In the genomic region with DNA sequence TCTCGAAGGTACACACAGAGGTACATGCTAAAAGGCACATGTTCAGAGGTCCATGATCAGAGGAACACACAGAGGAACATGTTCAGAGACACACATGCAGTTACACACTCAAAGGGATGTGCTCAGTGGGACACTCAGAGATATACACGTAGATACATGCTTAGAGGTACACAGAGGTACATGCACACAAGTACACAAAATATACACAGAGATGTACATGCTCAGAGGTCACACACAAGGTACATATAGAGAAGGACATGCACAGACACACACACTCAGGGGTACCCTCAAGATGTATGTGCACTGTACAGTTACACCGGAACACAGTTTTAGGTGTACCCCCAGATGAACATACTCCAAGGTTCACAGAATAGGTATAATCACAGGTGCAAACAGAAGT, we compare ENCODE assay signal across 21 cellular contexts. TPM values are rescaled to one million over a fixed set of nuclear protein-coding genes. Genes with fewer than 3 reads are reported as not detected.
DNase-seq lines count a peak whose midpoint lies in the region; ATAC-seq, FAIRE-seq and TF ChIP-seq lines count a peak whose summit lies in the region.
"Had no signal": no experiment of that assay in that cellular context is flagged by ENCODE, and none has a peak within 500 bp of the region (broad histone marks: within the 10 kb centered on the region; RNA-seq: fewer than 3 reads in every experiment).

No MANE protein-coding gene starts in this region.

- H3K27me3 Mint-ChIP-seq in glutamatergic neuron (ENCODE audit: unreplicated experiment) (peaks cover 15% of the 10 kb centered on the region), osteocyte (ENCODE audit: unreplicated experiment) (peaks cover 27% of the 10 kb centered on the region)
- H3K27me3 Mint-ChIP-seq: CD4-positive, alpha-beta T cell had no signal

- DNase-seq in Right ventricle myocardium inferior (ENCODE audit: missing footprints) (no peak), left cardiac atrium (no peak), glutamatergic neuron (no peak), osteocyte (ENCODE audit: extremely low spot score, unreplicated experiment) (peak; percentile 40), D721Med (ENCODE audit: insufficient read length, low spot score) (no peak), cerebellar nuclear complex (lab: John Stamatoyannopoulos, UW) (no peak)
- no peak for DNase-seq in activated effector memory CD4-positive, alpha-beta T cell treated with anti-CD3 and anti-CD28 coated beads, Interleukin-2, amount 50 U/mL, for 16 hours
- DNase-seq: 8988T; ACHN; AML-193; BE2C; CD4-positive, alpha-beta T cell; CD8-positive, alpha-beta memory T cell; DND-41; GOT3; HFFc6 had no signal

- H3K9me3 Mint-ChIP-seq in glutamatergic neuron (ENCODE audit: unreplicated experiment) (peaks cover 18% of the 10 kb centered on the region), osteocyte (ENCODE audit: unreplicated experiment) (peaks cover 12% of the 10 kb centered on the region)

- H3K4me1 Mint-ChIP-seq in glutamatergic neuron (ENCODE audit: low read depth, unreplicated experiment) (peaks cover 11% of the 10 kb centered on the region), osteocyte (ENCODE audit: unreplicated experiment) (no peaks in the 10 kb centered on the region)
- H3K4me1 Mint-ChIP-seq: CD14-positive monocyte; CD8-positive, alpha-beta memory T cell had no signal

- intact Hi-C loops in Right ventricle myocardium inferior (cut with DNase I) (no loop called here), left cardiac atrium (cut with DNase I) (no loop called here)

- FAIRE-seq in D721Med (lab: Jason Lieb, UNC): no peak
- FAIRE-seq: A549, G401.6, GM12892, H54 had no signal

- H3K27ac Mint-ChIP-seq in glutamatergic neuron (ENCODE audit: unreplicated experiment) (peak overlapping the region; percentile 38), osteocyte (ENCODE audit: unreplicated experiment) (no peak overlapping the region)
- H3K27ac Mint-ChIP-seq: CD4-positive, alpha-beta T cell; CD8-positive, alpha-beta memory T cell; HFFc6 had no signal

- H3K36me3 Mint-ChIP-seq in glutamatergic neuron (ENCODE audit: unreplicated experiment): peaks cover 14% of the 10 kb centered on the region
- no peaks in the 10 kb centered on the region for H3K36me3 Mint-ChIP-seq in osteocyte (ENCODE audit: unreplicated experiment)
- H3K36me3 Mint-ChIP-seq: CD14-positive monocyte had no signal

- TF ChIP-seq CTCF in glutamatergic neuron (IDR thresholded peaks at IDR 0.05; ENCODE audit: partially characterized antibody, unreplicated experiment) (no peak), osteocyte (IDR thresholded peaks at IDR 0.05) (no peak), D721Med (IDR thresholded peaks at IDR 0.05; ENCODE audit: insufficient read depth, missing control alignments) (no peak)

- no peak overlapping the region for H3K4me3 Mint-ChIP-seq in glutamatergic neuron (ENCODE audit: unreplicated experiment)
- no peak overlapping the region for H3K4me3 Mint-ChIP-seq in osteocyte (ENCODE audit: unreplicated experiment)
- H3K4me3 Mint-ChIP-seq: CD14-positive monocyte; CD4-positive, alpha-beta T cell; CD8-positive, alpha-beta memory T cell; HFFc6 had no signal

- ATAC-seq in Right ventricle myocardium inferior (peak; percentile 10), left cardiac atrium (no peak)

RNA-seq across cellular contexts. Expression of a gene that starts 18.8 kb away (rescaled TPM):
- total RNA-seq in Right ventricle myocardium inferior (0.05 TPM), left cardiac atrium (under 1 TPM; 0.09 to 0.10 TPM), glutamatergic neuron (ENCODE audit: unreplicated experiment) (not detected), osteocyte (not detected in 2 replicates)
- total RNA-seq: CD8-positive, alpha-beta memory T cell; HFFc6 had no signal

RNA-seq across cellular contexts. Expression of a gene that starts 31.9 kb away (rescaled TPM):
- total RNA-seq in Right ventricle myocardium inferior: 112 TPM
- 100 to 1,000 TPM in 1 of 2 donors, 10 to 100 TPM in 1; 83.7 to 104 TPM for total RNA-seq in left cardiac atrium
- total RNA-seq in glutamatergic neuron (ENCODE audit: unreplicated experiment): 151 TPM
- total RNA-seq in osteocyte: 112 and 128 TPM in 2 replicates

RNA-seq across cellular contexts. Expression of a gene that starts 51.4 kb away (rescaled TPM):
- total RNA-seq in Right ventricle myocardium inferior (29.6 TPM), left cardiac atrium (10 to 100 TPM; 27.8 to 44.4 TPM), glutamatergic neuron (ENCODE audit: unreplicated experiment) (84.3 TPM), osteocyte (67.0 and 69.0 TPM in 2 replicates)

RNA-seq across cellular contexts. Expression of a gene that starts 59.7 kb away (rescaled TPM):
- total RNA-seq in Right ventricle myocardium inferior: 49.7 TPM
- 10 to 100 TPM; 55.1 to 73.2 TPM for total RNA-seq in left cardiac atrium
- total RNA-seq in glutamatergic neuron (ENCODE audit: unreplicated experiment): 90.7 TPM
- 88.6 and 89.6 TPM in 2 replicates for total RNA-seq in osteocyte
